ENCODE assay signal across 8 cellular contexts in genomic region chr15:69755571-69756310, GRCh38.
A peak's percentile ranks its signal among the peaks of the same experiment; 100 is the strongest.
DNase-seq lines count a peak whose midpoint lies in the region; ATAC-seq and TF ChIP-seq lines count a peak whose summit lies in the region.

No MANE protein-coding gene starts in this region.

- peak; percentile 83 for ATAC-seq in GM18907 (IDR thresholded peaks at IDR 0.05; ENCODE audit: unreplicated experiment)
- peak; percentile 82 for ATAC-seq in HG02970 (IDR thresholded peaks at IDR 0.05; ENCODE audit: low FRiP score, unreplicated experiment)

- no peaks in the 10 kb centered on the region for H3K27me3 ChIP-seq in prostate gland (replicated peaks; ENCODE audit: insufficient read depth)

- TF ChIP-seq CTCF in prostate gland (IDR thresholded peaks at IDR 0.05) = no peak

- peak overlapping the region; percentile 97 for H3K27ac Mint-ChIP-seq in activated naive CD4-positive, alpha-beta T cell treated with anti-CD3 and anti-CD28 coated beads for 36 hours

- peaks cover 94% of the 10 kb centered on the region for H3K4me1 Mint-ChIP-seq in activated naive CD4-positive, alpha-beta T cell treated with anti-CD3 and anti-CD28 coated beads for 36 hours (ENCODE audit: low read depth)

- H3K9me3 Mint-ChIP-seq in activated naive CD4-positive, alpha-beta T cell treated with anti-CD3 and anti-CD28 coated beads for 36 hours = peaks cover 11% of the 10 kb centered on the region

- H3K36me3 ChIP-seq in prostate gland = no peaks in the 10 kb centered on the region

- no peaks in the 10 kb centered on the region for H3K4me1 ChIP-seq in prostate gland (replicated peaks)

- DNase-seq in RPMI8226 (peak; percentile 95), NCI-H1105 treated with DMSO at 0.1 percent for 48 hours (lab: John Stamatoyannopoulos, UW) (no peak), prostate gland (ENCODE audit: low spot score) (no peak), NCI-H146 treated with DMSO at 0.1 percent for 48 hours (lab: John Stamatoyannopoulos, UW; ENCODE audit: unreplicated experiment) (no peak)
- peak; percentile 90 for DNase-seq in activated naive CD4-positive, alpha-beta T cell treated with anti-CD3 and anti-CD28 coated beads for 36 hours
- DNase-seq in stimulated activated CD4-positive, alpha-beta T cell treated with anti-CD3 and anti-CD28 coated beads, Interleukin-1b, Interleukin-23, amount 100 ng/mL, for 24 hours (ENCODE audit: low read depth in 4 of 4, low spot score in 1 of 4) = peak; percentile 38 to 78 (median 57)

- H3K36me3 Mint-ChIP-seq in activated naive CD4-positive, alpha-beta T cell treated with anti-CD3 and anti-CD28 coated beads for 36 hours (ENCODE audit: low read depth) = peaks cover 14% of the 10 kb centered on the region

- 63% methylated on average over 6 of the region's 6 CpGs for WGBS in prostate gland

- TF ChIP-seq POLR2A in prostate gland (IDR thresholded peaks at IDR 0.05) = no peak

- peaks cover 4% of the 10 kb centered on the region for H3K27me3 Mint-ChIP-seq in activated naive CD4-positive, alpha-beta T cell treated with anti-CD3 and anti-CD28 coated beads for 36 hours (ENCODE audit: low read depth)

- intact Hi-C loops in activated naive CD4-positive, alpha-beta T cell treated with anti-CD3 and anti-CD28 coated beads for 36 hours (cut with micrococcal nuclease) = loop anchor here (1.0 to 10.0 kb wide), 8 partner anchors 13 to 1922 kb away; no protein-coding TSS in a partner anchor
- intact Hi-C loops in prostate gland (cut with DNase I) = no loop called here

- H3K4me3 Mint-ChIP-seq in activated naive CD4-positive, alpha-beta T cell treated with anti-CD3 and anti-CD28 coated beads for 36 hours = peak overlapping the region; percentile 46

- CTCF ChIA-PET in activated naive CD4-positive, alpha-beta T cell treated with anti-CD3 and anti-CD28 coated beads for 36 hours (lab: Charles Lee) = interaction anchor here (0.8 to 1.7 kb wide), 5 partner anchors 12 to 342 kb away, joined by 3 to 6 read pairs (median 4); partner anchors contain the start of gene TLE3

- H3K9me3 ChIP-seq in prostate gland = no peaks in the 10 kb centered on the region

- no peak overlapping the region for H3K4me3 ChIP-seq in prostate gland

- no peak overlapping the region for H3K27ac ChIP-seq in prostate gland

Comparison
In these comparisons a context has a peak if more than half of its experiments do, and no peak if none do; other contexts are left out.
1. DNase-seq: peak in RPMI8226 (single experiment), activated naive CD4-positive, alpha-beta T cell treated with anti-CD3 and anti-CD28 coated beads for 36 hours (single experiment) and stimulated activated CD4-positive, alpha-beta T cell treated with anti-CD3 and anti-CD28 coated beads, Interleukin-1b, Interleukin-23, amount 100 ng/mL, for 24 hours (4 of 4); none in NCI-H1105 treated with DMSO at 0.1 percent for 48 hours (single experiment), prostate gland (single experiment) and NCI-H146 treated with DMSO at 0.1 percent for 48 hours (single experiment).